24 cellular contexts compared by ENCODE assay signal in the genomic region with DNA sequence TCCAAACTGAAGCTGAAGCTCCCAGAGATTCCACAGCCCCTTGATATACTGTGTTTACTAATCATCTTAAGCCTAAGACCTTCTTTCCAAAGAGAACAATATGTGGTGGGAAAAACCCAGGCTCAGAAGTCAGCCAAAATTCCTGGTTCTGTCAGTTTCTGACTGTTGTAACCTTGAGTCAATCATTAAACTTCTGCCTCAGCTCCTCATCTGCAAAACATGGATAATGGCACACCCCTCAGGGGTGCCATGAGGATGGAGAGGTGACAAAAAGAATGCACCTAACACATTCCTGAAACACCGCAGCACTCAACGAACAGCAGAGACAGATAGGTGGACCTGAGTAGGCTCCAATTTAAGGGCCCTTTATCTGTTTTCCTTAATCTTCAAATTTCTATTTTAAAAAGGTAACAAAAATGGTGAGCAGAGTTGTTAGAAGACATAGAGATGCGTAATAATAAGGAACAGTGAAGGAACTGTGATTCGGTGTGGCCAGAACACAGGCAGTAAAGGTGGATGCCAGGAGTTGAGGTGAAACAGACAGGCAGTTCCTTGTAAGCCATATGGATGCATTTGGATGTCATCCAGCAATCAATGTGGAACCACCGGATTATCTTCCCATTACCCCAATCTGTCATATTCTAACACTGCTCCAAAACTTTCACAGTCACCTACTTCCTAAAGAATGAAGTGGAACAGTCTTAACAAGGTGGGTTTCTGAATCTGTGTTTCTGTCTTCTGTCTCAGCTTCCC. TPM values are rescaled to one million over a fixed set of nuclear protein-coding genes. Genes with fewer than 3 reads are reported as not detected.
A peak's percentile ranks its signal among the peaks of the same experiment; 100 is the strongest.
DNase-seq lines count a peak whose midpoint lies in the region; ATAC-seq and TF ChIP-seq lines count a peak whose summit lies in the region.
"Had no signal": no experiment of that assay in that cellular context is flagged by ENCODE, and none has a peak within 500 bp of the region (broad histone marks: within the 10 kb centered on the region; RNA-seq: fewer than 3 reads in every experiment).

No MANE protein-coding gene starts in this region.

- no peaks in the 10 kb centered on the region for H4K20me1 ChIP-seq in MM.1S (ENCODE audit: insufficient read depth, low read length)

- H3K9me3 ChIP-seq in lung (ENCODE audit: control insufficient read depth in 2 of 2, insufficient read depth in 1 of 2, low read length in 1 of 2) (no peaks in the 10 kb centered on the region), MM.1S (replicated peaks; ENCODE audit: insufficient read depth, low read length) (no peaks in the 10 kb centered on the region), heart right ventricle (peaks cover 0 to 9% (median 0%) of the 10 kb centered on the region in 11 donors)
- H3K9me3 ChIP-seq: lower lobe of right lung, psoas muscle, suprapubic skin had no signal

- H3K27ac ChIP-seq in lung (ENCODE audit: low read depth in 1 of 2, low read length in 1 of 2) (no peak overlapping the region), MM.1S (ENCODE audit: low read length) (no peak overlapping the region), heart right ventricle (no peak overlapping the region)
- H3K27ac ChIP-seq: BLaER1 treated with 17β-estradiol and CSF1 and Interleukin-3, amounts not matched to agents 10 nM and 100 nM; esophagus squamous epithelium; foreskin keratinocyte; psoas muscle; suprapubic skin had no signal

- no peaks in the 10 kb centered on the region for H3K79me2 ChIP-seq in MM.1S (ENCODE audit: low read length)

- DNase-seq in D341Med (ENCODE audit: low spot score) (peak; percentile 49), NCI-H2171 treated with DMSO at 0.1 percent for 48 hours (lab: John Stamatoyannopoulos, UW) (peak; percentile 87), lung (ENCODE audit: low spot score) (peak; percentile 20), MM.1S (no peak), heart right ventricle (no peak), SKM-1 treated with dmso at 0.1 percent for 144 hours (lab: John Stamatoyannopoulos, UW; ENCODE audit: unreplicated experiment) (no peak)
- DNase-seq: activated CD4-positive, alpha-beta T cell treated with anti-CD3 and anti-CD28 coated beads for 48 hours; activated effector memory CD4-positive, alpha-beta T cell treated with Interleukin-2 at 50 U/mL for 16 hours; esophagus squamous epithelium; foreskin keratinocyte; heart left ventricle; kidney; lower lobe of right lung; NCI-H1048; NCI-H2029; occipital lobe; psoas muscle; SIG-M5; stimulated activated naive CD4-positive, alpha-beta T cell treated with Interleukin-2 at 50 U/mL for 16 hours had no signal

- H3K27ac Mint-ChIP-seq in brain: peak overlapping the region in 3 of 5 experiments; percentile 16 to 88 (median 42)
- no peak overlapping the region for H3K27ac Mint-ChIP-seq in stimulated activated memory B cell treated with anti-CD40 and anti-IgM and Interleukin-4, amounts not matched to agents 10 μg/mL and 1 μg/mL and 100 μg/mL, for 72 hours

- no peaks in the 10 kb centered on the region for H3K36me3 ChIP-seq in lung (ENCODE audit: control insufficient read depth in 2 of 2, insufficient read depth in 2 of 2, low read length in 2 of 2)
- H3K36me3 ChIP-seq in MM.1S (replicated peaks; ENCODE audit: insufficient read depth, low read length): no peaks in the 10 kb centered on the region
- peaks cover 0 to 4% (median 0%) of the 10 kb centered on the region in 9 donors for H3K36me3 ChIP-seq in heart right ventricle
- H3K36me3 ChIP-seq: BLaER1 treated with 17β-estradiol and CSF1 and Interleukin-3, amounts not matched to agents 10 nM and 100 nM; lower lobe of right lung; suprapubic skin had no signal

- ATAC-seq in lung (ENCODE audit: insufficient read depth, low FRiP score) (no peak), heart right ventricle (no peak)
- ATAC-seq in stimulated activated memory B cell treated with anti-CD40 and anti-IgM and Interleukin-4, amounts not matched to agents 10 μg/mL and 1 μg/mL and 100 μg/mL, for 72 hours: no peak
- ATAC-seq: natural killer cell treated with Interleukin-12 subunit alpha and Interleukin-12 subunit beta and Interleukin-15 and Interleukin-18, amount 100 ng/mL, for 72 hours had no signal

- no peaks in the 10 kb centered on the region for H3K36me3 Mint-ChIP-seq in brain
- H3K36me3 Mint-ChIP-seq in stimulated activated memory B cell treated with anti-CD40 and anti-IgM and Interleukin-4, amounts not matched to agents 10 μg/mL and 1 μg/mL and 100 μg/mL, for 72 hours: peaks cover 15% of the 10 kb centered on the region
- H3K36me3 Mint-ChIP-seq: natural killer cell treated with Interleukin-12 subunit alpha and Interleukin-12 subunit beta and Interleukin-15 and Interleukin-18, amount 100 ng/mL, for 72 hours had no signal

- H3K4me3 ChIP-seq in lung (no peak overlapping the region), MM.1S (ENCODE audit: low read length) (no peak overlapping the region), heart right ventricle (no peak overlapping the region)
- H3K4me3 ChIP-seq: BLaER1 treated with 17β-estradiol and CSF1 and Interleukin-3, amounts not matched to agents 10 nM and 100 nM; esophagus squamous epithelium; heart left ventricle; lower lobe of right lung; psoas muscle; suprapubic skin had no signal

- no peaks in the 10 kb centered on the region for H3F3A ChIP-seq in MM.1S (ENCODE audit: insufficient read depth, low read length)

- H3K9me3 Mint-ChIP-seq in brain: no peaks in the 10 kb centered on the region
- peaks cover 3% of the 10 kb centered on the region for H3K9me3 Mint-ChIP-seq in stimulated activated memory B cell treated with anti-CD40 and anti-IgM and Interleukin-4, amounts not matched to agents 10 μg/mL and 1 μg/mL and 100 μg/mL, for 72 hours
- H3K9me3 Mint-ChIP-seq: natural killer cell treated with Interleukin-12 subunit alpha and Interleukin-12 subunit beta and Interleukin-15 and Interleukin-18, amount 100 ng/mL, for 72 hours had no signal

- WGBS in lung, 2 donors: 84 to 90% methylated on average over 5 of the region's 5 CpGs
- WGBS in heart right ventricle, 2 donors: 85 to 90% methylated on average over 5 of the region's 5 CpGs

- TF ChIP-seq CTCF in brain (conservative IDR thresholded peaks at IDR 0.05): no peak
- no peak for TF ChIP-seq CTCF in lung (IDR thresholded peaks at IDR 0.05; ENCODE audit: control extremely low read depth, extremely low read depth)
- no peak for TF ChIP-seq CTCF in MM.1S (IDR thresholded peaks at IDR 0.05; ENCODE audit: low read length)
- no peak for TF ChIP-seq CTCF in heart right ventricle (IDR thresholded peaks at IDR 0.05)

- H3K4me2 ChIP-seq in MM.1S (ENCODE audit: low read depth, low read length): no peak overlapping the region

- H3K4me1 ChIP-seq in lung (ENCODE audit: control insufficient read depth in 2 of 2, insufficient read depth in 2 of 2, low read length in 2 of 2) (peaks cover 0 to 4% of the 10 kb centered on the region in 2 donors), MM.1S (ENCODE audit: low read length) (no peaks in the 10 kb centered on the region), heart right ventricle (peaks cover 0 to 22% (median 7%) of the 10 kb centered on the region in 9 donors)
- H3K4me1 ChIP-seq: psoas muscle had no signal

- no peak overlapping the region for H3K9ac ChIP-seq in MM.1S (ENCODE audit: low read length)
- H3K9ac ChIP-seq: BLaER1 treated with 17β-estradiol and CSF1 and Interleukin-3, amounts not matched to agents 10 nM and 100 nM had no signal

- H2AFZ ChIP-seq in MM.1S (ENCODE audit: low read length): no peak overlapping the region

- H3K27me3 ChIP-seq in lung (ENCODE audit: control insufficient read depth, insufficient read depth): no peaks in the 10 kb centered on the region
- no peaks in the 10 kb centered on the region for H3K27me3 ChIP-seq in MM.1S (replicated peaks; ENCODE audit: insufficient read depth, low read length)
- H3K27me3 ChIP-seq in heart right ventricle: peaks cover 0 to 77% (median 0%) of the 10 kb centered on the region in 7 donors
- H3K27me3 ChIP-seq: esophagus squamous epithelium, foreskin keratinocyte, suprapubic skin had no signal

- no peaks in the 10 kb centered on the region for H3K9me2 ChIP-seq in MM.1S (replicated peaks; ENCODE audit: insufficient read depth, low read length)

- intact Hi-C loops in heart right ventricle (cut with DNase I): loop anchor here in 8 of 10 donors (2.0 to 10.0 kb wide), 9 partner anchors 57 to 194 kb away; a partner anchor contains a TSS

- peaks cover 6% of the 10 kb centered on the region for H3K27me3 Mint-ChIP-seq in brain
- no peaks in the 10 kb centered on the region for H3K27me3 Mint-ChIP-seq in stimulated activated memory B cell treated with anti-CD40 and anti-IgM and Interleukin-4, amounts not matched to agents 10 μg/mL and 1 μg/mL and 100 μg/mL, for 72 hours

- peaks cover 17% of the 10 kb centered on the region for H3K4me1 Mint-ChIP-seq in brain
- no peaks in the 10 kb centered on the region for H3K4me1 Mint-ChIP-seq in stimulated activated memory B cell treated with anti-CD40 and anti-IgM and Interleukin-4, amounts not matched to agents 10 μg/mL and 1 μg/mL and 100 μg/mL, for 72 hours

- H3K4me3 Mint-ChIP-seq in brain: no peak overlapping the region
- no peak overlapping the region for H3K4me3 Mint-ChIP-seq in stimulated activated memory B cell treated with anti-CD40 and anti-IgM and Interleukin-4, amounts not matched to agents 10 μg/mL and 1 μg/mL and 100 μg/mL, for 72 hours
- H3K4me3 Mint-ChIP-seq: natural killer cell treated with Interleukin-12 subunit alpha and Interleukin-12 subunit beta and Interleukin-15 and Interleukin-18, amount 100 ng/mL, for 72 hours had no signal

RNA-seq across cellular contexts. Expression of a gene that starts 56.6 kb away (rescaled TPM):
- polyA plus RNA-seq in brain (ENCODE audit: insufficient read depth, low read depth, low replicate concordance) (31.3 TPM), lung (100 to 1,000 TPM in 1 of 2 donors, 10 to 100 TPM in 1; 48.8 to 109 TPM), heart right ventricle (10 to 100 TPM; 32.0 to 45.3 TPM)
- total RNA-seq in lung (100 to 1,000 TPM; 158 to 193 TPM), heart right ventricle (10 to 100 TPM; 31.6 to 73.7 (median 43.4) TPM)

Comparison
In these comparisons a context has a peak if more than half of its experiments do, and no peak if none do; other contexts are left out.
1. DNase-seq: peak in D341Med (single experiment), NCI-H2171 treated with DMSO at 0.1 percent for 48 hours (single experiment) and lung (single experiment); none in MM.1S (single experiment), heart right ventricle (0 of 2) and SKM-1 treated with dmso at 0.1 percent for 144 hours (single experiment).